Comparison of ENCODE assay signal across 23 cellular contexts in genomic region chr9:113631811-113632665, GRCh38.
A peak's percentile ranks its signal among the peaks of the same experiment; 100 is the strongest.
DNase-seq lines count a peak whose midpoint lies in the region; ATAC-seq, FAIRE-seq and TF ChIP-seq lines count a peak whose summit lies in the region.
"Had no signal": no experiment of that assay in that cellular context is flagged by ENCODE, and none has a peak within 500 bp of the region (broad histone marks: within the 10 kb centered on the region; RNA-seq: fewer than 3 reads in every experiment).

No MANE protein-coding gene starts in this region.

- peaks cover 10% of the 10 kb centered on the region for H3K27me3 Mint-ChIP-seq in activated T-cell treated with anti-CD3 and anti-CD28 coated beads, Interleukin-2, amount 50 U/mL, for 24 hours
- H3K27me3 Mint-ChIP-seq in astrocyte (ENCODE audit: low read depth, unreplicated experiment) (peaks cover 2% of the 10 kb centered on the region), CD14-positive monocyte (ENCODE audit: low read depth in 3 of 3) (peaks cover 7 to 17% (median 8%) of the 10 kb centered on the region in 3 donors), glutamatergic neuron (ENCODE audit: unreplicated experiment) (peaks cover 6% of the 10 kb centered on the region)

- no peak for FAIRE-seq in astrocyte (lab: Jason Lieb, UNC)
- FAIRE-seq: A549, endometrium, HTR-8/SVneo, urothelium cell line had no signal

- H3K36me3 Mint-ChIP-seq in activated T-cell treated with anti-CD3 and anti-CD28 coated beads, Interleukin-2, amount 50 U/mL, for 24 hours (ENCODE audit: low read depth), result no peaks in the 10 kb centered on the region
- H3K36me3 Mint-ChIP-seq in astrocyte (ENCODE audit: low read depth, unreplicated experiment), result peaks cover 2% of the 10 kb centered on the region
- no peaks in the 10 kb centered on the region for H3K36me3 Mint-ChIP-seq in CD14-positive monocyte
- no peaks in the 10 kb centered on the region for H3K36me3 Mint-ChIP-seq in glutamatergic neuron (ENCODE audit: unreplicated experiment)

- no peaks in the 10 kb centered on the region for H3K9me3 Mint-ChIP-seq in activated T-cell treated with anti-CD3 and anti-CD28 coated beads, Interleukin-2, amount 50 U/mL, for 24 hours
- peaks cover 3% of the 10 kb centered on the region for H3K9me3 Mint-ChIP-seq in astrocyte (ENCODE audit: unreplicated experiment)
- H3K9me3 Mint-ChIP-seq in CD14-positive monocyte, result peaks cover 0 to 4% (median 3%) of the 10 kb centered on the region in 7 donors
- H3K9me3 Mint-ChIP-seq in glutamatergic neuron (ENCODE audit: unreplicated experiment), result peaks cover 6% of the 10 kb centered on the region
- H3K9me3 Mint-ChIP-seq: T-helper 1 cell treated with Interleukin-12 subunit alpha and Interleukin-12 subunit beta and Interleukin-4 antibody, amounts not matched to agents 30 μg/mL and 1 μg/mL, for 36 hours had no signal

- H4K20me1 ChIP-seq in astrocyte (ENCODE audit: insufficient read depth, low read length) (no peaks in the 10 kb centered on the region), smooth muscle cell (ENCODE audit: low read depth) (no peaks in the 10 kb centered on the region)

- no peak for ATAC-seq in HG02588 (IDR thresholded peaks at IDR 0.05; ENCODE audit: unreplicated experiment)
- ATAC-seq: A549, foreskin keratinocyte, HCT116, Right ventricle myocardium inferior had no signal

- H3K36me3 ChIP-seq in astrocyte (ENCODE audit: insufficient read depth, low read length), result no peaks in the 10 kb centered on the region
- H3K36me3 ChIP-seq in mesodermal cell (ENCODE audit: control insufficient read depth, insufficient read depth, low read length), result no peaks in the 10 kb centered on the region
- no peaks in the 10 kb centered on the region for H3K36me3 ChIP-seq in smooth muscle cell (ENCODE audit: low read depth)
- H3K36me3 ChIP-seq: WERI-Rb-1 had no signal

- no peak overlapping the region for H3K27ac Mint-ChIP-seq in activated T-cell treated with anti-CD3 and anti-CD28 coated beads, Interleukin-2, amount 50 U/mL, for 24 hours
- peak overlapping the region; percentile 50 for H3K27ac Mint-ChIP-seq in astrocyte (ENCODE audit: unreplicated experiment)
- no peak overlapping the region for H3K27ac Mint-ChIP-seq in CD14-positive monocyte
- H3K27ac Mint-ChIP-seq in glutamatergic neuron (ENCODE audit: unreplicated experiment), result no peak overlapping the region
- H3K27ac Mint-ChIP-seq: progenitor cell of endocrine pancreas; T-helper 1 cell treated with Interleukin-12 subunit alpha and Interleukin-12 subunit beta and Interleukin-4 antibody, amounts not matched to agents 30 μg/mL and 1 μg/mL, for 36 hours had no signal

- H3K27ac ChIP-seq in astrocyte (ENCODE audit: low read depth, low read length) (peak overlapping the region; percentile 3), mesodermal cell (ENCODE audit: low read depth, low read length, severe bottlenecking) (peak overlapping the region; percentile 39), smooth muscle cell (ENCODE audit: low read depth) (peak overlapping the region; percentile 56)
- H3K27ac ChIP-seq: A549, C4-2B, foreskin keratinocyte, WERI-Rb-1 had no signal

- no peak overlapping the region for H3K4me3 ChIP-seq in astrocyte (ENCODE audit: insufficient read depth, low read depth, low read length)
- no peak overlapping the region for H3K4me3 ChIP-seq in mesodermal cell (ENCODE audit: extremely low read depth, insufficient read depth, low read length, poor library complexity, severe bottlenecking)
- H3K4me3 ChIP-seq in smooth muscle cell, result no peak overlapping the region
- H3K4me3 ChIP-seq: A549 had no signal

- DNase-seq in activated T-cell treated with anti-CD3 and anti-CD28 coated beads, Interleukin-2, amount 50 U/mL, for 24 hours, result peak; percentile 12
- no peak for DNase-seq in activated T-cell treated with anti-CD3 and anti-CD28 coated beads, Interleukin-2, amount 50 U/mL, for 1 hour
- DNase-seq in astrocyte (ENCODE audit: low read depth) (no peak), smooth muscle cell (lab: John Stamatoyannopoulos, UW; ENCODE audit: unreplicated experiment) (no peak), CD14-positive monocyte (ENCODE audit: low spot score) (no peak), glutamatergic neuron (no peak)
- DNase-seq: activated gamma-delta T cell; DMS53; foreskin keratinocyte; NCI-H187 treated with DMSO at 0.1 percent for 48 hours; stimulated activated naive CD4-positive, alpha-beta T cell treated with Interleukin-2 at 50 U/mL for 16 hours; WERI-Rb-1 had no signal

- peak overlapping the region; percentile 10 for H3K9ac ChIP-seq in astrocyte (ENCODE audit: low read length)
- H3K9ac ChIP-seq in smooth muscle cell (ENCODE audit: low read depth), result no peak overlapping the region

- peaks cover 37% of the 10 kb centered on the region for H3K4me1 ChIP-seq in astrocyte (ENCODE audit: insufficient read depth, low read length)
- peaks cover 44% of the 10 kb centered on the region for H3K4me1 ChIP-seq in mesodermal cell (ENCODE audit: control insufficient read depth, insufficient read depth, low read length, poor library complexity, severe bottlenecking)
- peaks cover 31% of the 10 kb centered on the region for H3K4me1 ChIP-seq in smooth muscle cell (ENCODE audit: low read depth)
- H3K4me1 ChIP-seq: A549, foreskin keratinocyte had no signal

- no peak overlapping the region for H2AFZ ChIP-seq in astrocyte (ENCODE audit: low read depth, low read length)
- H2AFZ ChIP-seq in smooth muscle cell (ENCODE audit: low read depth), result no peak overlapping the region

- H3K79me2 ChIP-seq in astrocyte (ENCODE audit: insufficient read depth, low read length) (no peaks in the 10 kb centered on the region), smooth muscle cell (ENCODE audit: low read depth) (no peaks in the 10 kb centered on the region)

- intact Hi-C loops in CD14-positive monocyte (cut with micrococcal nuclease), result no loop called here

- H3K9me3 ChIP-seq in astrocyte (ENCODE audit: insufficient read depth, low read depth, low read length) (no peaks in the 10 kb centered on the region), mesodermal cell (ENCODE audit: control insufficient read depth, low read length) (no peaks in the 10 kb centered on the region), smooth muscle cell (replicated peaks; ENCODE audit: low read depth) (no peaks in the 10 kb centered on the region)
- H3K9me3 ChIP-seq: A549 had no signal

- H3K4me3 Mint-ChIP-seq in activated T-cell treated with anti-CD3 and anti-CD28 coated beads, Interleukin-2, amount 50 U/mL, for 24 hours, result no peak overlapping the region
- H3K4me3 Mint-ChIP-seq in astrocyte (ENCODE audit: unreplicated experiment) (peak overlapping the region; percentile 22), CD14-positive monocyte (no peak overlapping the region), glutamatergic neuron (ENCODE audit: unreplicated experiment) (no peak overlapping the region)
- H3K4me3 Mint-ChIP-seq: T-helper 1 cell treated with Interleukin-12 subunit alpha and Interleukin-12 subunit beta and Interleukin-4 antibody, amounts not matched to agents 30 μg/mL and 1 μg/mL, for 36 hours had no signal

- H3K4me2 ChIP-seq in astrocyte (ENCODE audit: low read length), result peak overlapping the region; percentile 37
- peak overlapping the region; percentile 58 for H3K4me2 ChIP-seq in smooth muscle cell
- H3K4me2 ChIP-seq: A549 had no signal

- TF ChIP-seq CTCF in astrocyte (IDR thresholded peaks at IDR 0.05; ENCODE audit: insufficient read depth, low read depth, low read length) (no peak), smooth muscle cell (IDR thresholded peaks at IDR 0.05; ENCODE audit: borderline replicate concordance, insufficient read depth, poor library complexity, severe bottlenecking) (no peak), CD14-positive monocyte (IDR thresholded peaks at IDR 0.05) (no peak), glutamatergic neuron (IDR thresholded peaks at IDR 0.05; ENCODE audit: partially characterized antibody, unreplicated experiment) (no peak)

- peaks cover 10% of the 10 kb centered on the region for H3F3A ChIP-seq in smooth muscle cell (ENCODE audit: low read depth)

- peaks cover 10% of the 10 kb centered on the region for H3K4me1 Mint-ChIP-seq in activated T-cell treated with anti-CD3 and anti-CD28 coated beads, Interleukin-2, amount 50 U/mL, for 24 hours (ENCODE audit: low read depth)
- H3K4me1 Mint-ChIP-seq in astrocyte (ENCODE audit: low read depth, unreplicated experiment), result peaks cover 42% of the 10 kb centered on the region
- peaks cover 17% of the 10 kb centered on the region for H3K4me1 Mint-ChIP-seq in CD14-positive monocyte
- peaks cover 23% of the 10 kb centered on the region for H3K4me1 Mint-ChIP-seq in glutamatergic neuron (ENCODE audit: low read depth, unreplicated experiment)

- no peaks in the 10 kb centered on the region for H3K27me3 ChIP-seq in astrocyte (ENCODE audit: insufficient read depth, low read length)
- H3K27me3 ChIP-seq in smooth muscle cell (ENCODE audit: low read depth), result no peaks in the 10 kb centered on the region

- WGBS in mesodermal cell (ENCODE audit: insufficient coverage in 2 of 2), 2 experiments, result 71 to 73% methylated on average over 4 to 7 of the region's 8 CpGs
- 50% methylated on average over 8 of the region's 8 CpGs for WGBS in smooth muscle cell (ENCODE audit: low lambda C conversion rate)

Comparison
In these comparisons a context has a peak if more than half of its experiments do, and no peak if none do; other contexts are left out.
1. H3K27ac ChIP-seq: peak in every context shown above with its lines; median percentile 56 in smooth muscle cell; 39 in mesodermal cell; 3 in astrocyte.